ENCODE assay signal across 2 cellular contexts in the genomic region with DNA sequence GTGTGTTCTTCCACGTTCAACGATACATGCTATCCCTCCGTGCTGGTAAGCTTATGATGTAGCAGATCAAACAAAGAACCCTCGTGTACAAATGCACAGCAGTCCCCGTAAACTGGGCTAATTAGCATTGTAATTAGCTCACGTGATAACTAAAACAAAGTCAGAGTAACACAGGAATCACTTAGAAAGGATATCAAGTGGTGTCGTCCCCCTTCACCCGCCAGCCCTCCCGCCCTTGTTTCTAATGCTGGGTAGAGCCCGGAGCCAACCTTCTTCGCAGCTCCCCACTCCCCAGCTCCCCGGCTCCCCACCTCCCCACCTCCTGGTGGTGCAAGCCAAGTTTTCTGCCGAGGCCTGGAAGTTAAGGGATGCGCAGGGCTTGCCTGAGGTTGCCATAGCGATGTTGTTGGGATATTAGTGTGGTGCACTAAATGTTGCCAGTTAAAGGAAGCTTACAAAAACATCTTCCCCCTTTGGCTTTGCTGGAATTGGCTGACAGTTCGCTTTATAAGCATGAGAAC.
TF ChIP-seq lines count a peak whose summit lies in the region.

No MANE protein-coding gene starts in this region.

TF ChIP-seq in SK-N-SH, 30 proteins besides CTCF, POLR2A, EP300 and RAD21:
- TF ChIP-seq IRF3 (IDR thresholded peaks at IDR 0.05; ENCODE audit: low read depth, low read length) (no peak), FOXM1 (IDR thresholded peaks at IDR 0.05; ENCODE audit: low read depth) (no peak), REST (IDR thresholded peaks at IDR 0.05; ENCODE audit: low read depth, low read length) (no peak), FOSL2 (IDR thresholded peaks at IDR 0.05; ENCODE audit: borderline replicate concordance, low read depth) (no peak), MEF2A (IDR thresholded peaks at IDR 0.05; ENCODE audit: borderline replicate concordance, low read depth) (no peak), NRF1 (IDR thresholded peaks at IDR 0.05; ENCODE audit: low read depth, low read length) (no peak), ELF1 (IDR thresholded peaks at IDR 0.05) (no peak)

TF ChIP-seq in SK-N-SH treated with all-trans-retinoic acid at 6 μM for 48 hours, 23 proteins besides CTCF, POLR2A, EP300 and RAD21:
- TF ChIP-seq TCF4 (CRISPR knock-in tag; IDR thresholded peaks at IDR 0.05; ENCODE audit: borderline replicate concordance) = no peak
- TF ChIP-seq, protein P1, sequence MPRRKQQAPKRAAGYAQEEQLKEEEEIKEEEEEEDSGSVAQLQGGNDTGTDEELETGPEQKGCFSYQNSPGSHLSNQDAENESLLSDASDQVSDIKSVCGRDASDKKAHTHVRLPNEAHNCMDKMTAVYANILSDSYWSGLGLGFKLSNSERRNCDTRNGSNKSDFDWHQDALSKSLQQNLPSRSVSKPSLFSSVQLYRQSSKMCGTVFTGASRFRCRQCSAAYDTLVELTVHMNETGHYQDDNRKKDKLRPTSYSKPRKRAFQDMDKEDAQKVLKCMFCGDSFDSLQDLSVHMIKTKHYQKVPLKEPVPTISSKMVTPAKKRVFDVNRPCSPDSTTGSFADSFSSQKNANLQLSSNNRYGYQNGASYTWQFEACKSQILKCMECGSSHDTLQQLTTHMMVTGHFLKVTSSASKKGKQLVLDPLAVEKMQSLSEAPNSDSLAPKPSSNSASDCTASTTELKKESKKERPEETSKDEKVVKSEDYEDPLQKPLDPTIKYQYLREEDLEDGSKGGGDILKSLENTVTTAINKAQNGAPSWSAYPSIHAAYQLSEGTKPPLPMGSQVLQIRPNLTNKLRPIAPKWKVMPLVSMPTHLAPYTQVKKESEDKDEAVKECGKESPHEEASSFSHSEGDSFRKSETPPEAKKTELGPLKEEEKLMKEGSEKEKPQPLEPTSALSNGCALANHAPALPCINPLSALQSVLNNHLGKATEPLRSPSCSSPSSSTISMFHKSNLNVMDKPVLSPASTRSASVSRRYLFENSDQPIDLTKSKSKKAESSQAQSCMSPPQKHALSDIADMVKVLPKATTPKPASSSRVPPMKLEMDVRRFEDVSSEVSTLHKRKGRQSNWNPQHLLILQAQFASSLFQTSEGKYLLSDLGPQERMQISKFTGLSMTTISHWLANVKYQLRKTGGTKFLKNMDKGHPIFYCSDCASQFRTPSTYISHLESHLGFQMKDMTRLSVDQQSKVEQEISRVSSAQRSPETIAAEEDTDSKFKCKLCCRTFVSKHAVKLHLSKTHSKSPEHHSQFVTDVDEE (CRISPR knock-in tag; IDR thresholded peaks at IDR 0.05) = no peak
- no peak for TF ChIP-seq SNAI2 (CRISPR knock-in tag; IDR thresholded peaks at IDR 0.05)
- no peak for TF ChIP-seq ZC3H10 (CRISPR knock-in tag; IDR thresholded peaks at IDR 0.05)
- no peak for TF ChIP-seq ISL1 (CRISPR knock-in tag; IDR thresholded peaks at IDR 0.05)
- TF ChIP-seq ZNF8 (CRISPR knock-in tag; IDR thresholded peaks at IDR 0.05) = no peak
- TF ChIP-seq, protein P2, sequence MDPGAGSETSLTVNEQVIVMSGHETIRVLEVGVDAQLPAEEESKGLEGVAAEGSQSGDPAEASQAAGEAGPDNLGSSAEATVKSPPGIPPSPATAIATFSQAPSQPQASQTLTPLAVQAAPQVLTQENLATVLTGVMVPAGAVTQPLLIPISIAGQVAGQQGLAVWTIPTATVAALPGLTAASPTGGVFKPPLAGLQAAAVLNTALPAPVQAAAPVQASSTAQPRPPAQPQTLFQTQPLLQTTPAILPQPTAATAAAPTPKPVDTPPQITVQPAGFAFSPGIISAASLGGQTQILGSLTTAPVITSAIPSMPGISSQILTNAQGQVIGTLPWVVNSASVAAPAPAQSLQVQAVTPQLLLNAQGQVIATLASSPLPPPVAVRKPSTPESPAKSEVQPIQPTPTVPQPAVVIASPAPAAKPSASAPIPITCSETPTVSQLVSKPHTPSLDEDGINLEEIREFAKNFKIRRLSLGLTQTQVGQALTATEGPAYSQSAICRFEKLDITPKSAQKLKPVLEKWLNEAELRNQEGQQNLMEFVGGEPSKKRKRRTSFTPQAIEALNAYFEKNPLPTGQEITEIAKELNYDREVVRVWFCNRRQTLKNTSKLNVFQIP (CRISPR knock-in tag; IDR thresholded peaks at IDR 0.05; ENCODE audit: borderline replicate concordance, low read depth) = no peak
- TF ChIP-seq OSR1 (CRISPR knock-in tag; IDR thresholded peaks at IDR 0.05) = no peak
- no peak for TF ChIP-seq CSDC2 (CRISPR knock-in tag; IDR thresholded peaks at IDR 0.05)
